ENCODE assay signal across 28 cellular contexts in the genomic region with DNA sequence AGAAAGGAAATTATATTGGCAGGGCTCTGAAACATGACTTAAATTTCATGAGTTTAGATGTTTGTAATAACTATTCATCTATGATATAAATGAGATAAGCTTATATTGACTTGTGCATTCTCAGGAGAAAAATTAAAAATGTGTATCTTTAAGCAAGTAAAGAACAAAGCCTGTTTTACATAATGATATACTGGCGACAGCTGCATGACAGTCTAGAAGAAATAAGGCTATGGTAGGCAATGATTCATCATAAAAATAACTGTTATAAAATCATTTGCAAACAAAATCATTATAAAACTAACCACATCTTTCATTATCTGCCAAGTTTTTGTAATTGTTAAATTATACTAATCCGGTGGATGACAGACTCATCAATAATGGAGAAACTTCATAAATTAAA.
"Had no signal": no experiment of that assay in that cellular context is flagged by ENCODE, and none has a peak within 500 bp of the region (broad histone marks: within the 10 kb centered on the region; RNA-seq: fewer than 3 reads in every experiment).

No MANE protein-coding gene starts in this region.

- H3K36me3 Mint-ChIP-seq: activated naive CD8-positive, alpha-beta T cell treated with anti-CD3 and anti-CD28 coated beads for 36 hours had no signal

- H3K4me1 Mint-ChIP-seq: activated CD4-positive, alpha-beta T cell treated with anti-CD3 and anti-CD28 coated beads, Interleukin-2, amount 10 ng/mL, durations not matched to agents 24 days and 14 days; activated naive CD8-positive, alpha-beta T cell treated with anti-CD3 and anti-CD28 coated beads for 36 hours; activated T-helper 17 cell treated with anti-CD3 and anti-CD28 coated beads, Interleukin-2, amount 50 U/mL, for 72 hours; central memory CD8-positive, alpha-beta T cell had no signal

- FAIRE-seq: TTC549 had no signal

- H3K4me3 Mint-ChIP-seq: activated CD4-positive, alpha-beta T cell treated with anti-CD3 and anti-CD28 coated beads, Interleukin-2, amount 10 ng/mL, durations not matched to agents 24 days and 14 days; activated CD8-positive, alpha-beta T cell treated with anti-CD3 and anti-CD28 coated beads for 36 hours; activated naive CD8-positive, alpha-beta T cell treated with anti-CD3 and anti-CD28 coated beads for 36 hours; activated T-cell treated with anti-CD3 and anti-CD28 coated beads, Interleukin-2, amount 50 U/mL, for 72 hours; activated T-helper 17 cell treated with anti-CD3 and anti-CD28 coated beads, Interleukin-2, amount 50 U/mL, for 72 hours; central memory CD8-positive, alpha-beta T cell; T-helper 2 cell treated with Interferon-gamma antibody and Interleukin-4, amounts not matched to agents 5 μg/mL and 100 μg/mL, for 36 hours had no signal

- H3K27ac Mint-ChIP-seq: activated CD4-positive, alpha-beta T cell treated with anti-CD3 and anti-CD28 coated beads, Interleukin-2, amount 10 ng/mL, durations not matched to agents 24 days and 14 days; activated CD8-positive, alpha-beta T cell treated with anti-CD3 and anti-CD28 coated beads for 36 hours; activated naive CD8-positive, alpha-beta T cell treated with anti-CD3 and anti-CD28 coated beads for 36 hours; activated T-cell treated with anti-CD3 and anti-CD28 coated beads, Interleukin-2, amount 50 U/mL, for 72 hours; activated T-helper 17 cell treated with anti-CD3 and anti-CD28 coated beads, Interleukin-2, amount 50 U/mL, for 72 hours; T-helper 2 cell treated with Interferon-gamma antibody and Interleukin-4, amounts not matched to agents 5 μg/mL and 100 μg/mL, for 36 hours had no signal

- H3K27me3 Mint-ChIP-seq: activated CD4-positive, alpha-beta T cell treated with anti-CD3 and anti-CD28 coated beads, Interleukin-2, amount 10 ng/mL, durations not matched to agents 24 days and 14 days; activated CD8-positive, alpha-beta T cell treated with anti-CD3 and anti-CD28 coated beads for 36 hours; activated naive CD8-positive, alpha-beta T cell treated with anti-CD3 and anti-CD28 coated beads for 36 hours; activated T-helper 17 cell treated with anti-CD3 and anti-CD28 coated beads, Interleukin-2, amount 50 U/mL, for 72 hours; central memory CD8-positive, alpha-beta T cell had no signal

- H3K4me1 ChIP-seq: ascending aorta had no signal

- H3K4me3 ChIP-seq: ascending aorta, cardiac muscle cell had no signal

- DNase-seq: activated CD4-positive, alpha-beta T cell treated with anti-CD3 and anti-CD28 coated beads, Interleukin-2, amount 10 ng/mL, durations not matched to agents 24 days and 14 days; activated CD4-positive, alpha-beta T cell treated with anti-CD3 and anti-CD28 coated beads, Interleukin-2, amount 50 U/mL, for 4 hours; activated CD8-positive, alpha-beta T cell treated with anti-CD3 and anti-CD28 coated beads for 36 hours; activated effector memory CD4-positive, alpha-beta T cell treated with anti-CD3 and anti-CD28 coated beads, Interleukin-2, amount 50 U/mL, for 16 hours; activated naive CD4-positive, alpha-beta T cell; activated naive CD4-positive, alpha-beta T cell treated with anti-CD3 and anti-CD28 coated beads, Interleukin-2, amount 50 U/mL, for 16 hours; activated naive CD8-positive, alpha-beta T cell treated with anti-CD3 and anti-CD28 coated beads for 36 hours; activated T-cell treated with anti-CD3 and anti-CD28 coated beads, Interleukin-2, amount 50 U/mL, for 1 hour; activated T-cell treated with anti-CD3 and anti-CD28 coated beads, Interleukin-2, amount 50 U/mL, for 72 hours; amygdala; Kasumi-1; KG1; NCI-H1105; NCI-H1436; NCI-H1694; NCI-H1930; NCI-H2081 treated with DMSO at 0.1 percent for 48 hours; NCI-H226; NCI-H446 treated with DMSO at 0.1 percent for 48 hours; NCI-H748 treated with DMSO at 0.1 percent for 48 hours; NK-92 treated with Interleukin-12 subunit alpha and Interleukin-12 subunit beta, amount 100 ng/mL, for 24 hours; Right ventricle myocardium superior had no signal

- H3K36me3 ChIP-seq: ascending aorta, cardiac muscle cell had no signal

- ATAC-seq: activated CD8-positive, alpha-beta T cell treated with anti-CD3 and anti-CD28 coated beads for 36 hours; activated T-cell treated with anti-CD3 and anti-CD28 coated beads, Interleukin-2, amount 50 U/mL, for 72 hours; activated T-helper 17 cell treated with anti-CD3 and anti-CD28 coated beads, Interleukin-2, amount 50 U/mL, for 72 hours had no signal

- H3K27ac ChIP-seq: ascending aorta, cardiac muscle cell had no signal

- H3K27me3 ChIP-seq: ascending aorta, cardiac muscle cell had no signal
